ENCODE assay signal across 7 cellular contexts in genomic region chr16:12801511-12802042, GRCh38. TPM values are rescaled to one million over a fixed set of nuclear protein-coding genes. Genes with fewer than 3 reads are reported as not detected.
A peak's percentile ranks its signal among the peaks of the same experiment; 100 is the strongest.
DNase-seq lines count a peak whose midpoint lies in the region; ATAC-seq, FAIRE-seq and TF ChIP-seq lines count a peak whose summit lies in the region.

No MANE protein-coding gene starts in this region.

- peak overlapping the region; percentile 50 for H3K4me3 Mint-ChIP-seq in neural progenitor cell

- no peak overlapping the region for H3K4me2 ChIP-seq in neural progenitor cell

- H3K4me3 ChIP-seq in neural progenitor cell: no peak overlapping the region

- H3K4me1 ChIP-seq in neural progenitor cell: no peaks in the 10 kb centered on the region

- H3K36me3 Mint-ChIP-seq in neural progenitor cell: no peaks in the 10 kb centered on the region

- H2AFZ ChIP-seq in neural progenitor cell (replicated peaks): no peak overlapping the region

- DNase-seq in GM13977 (ENCODE audit: low spot score) (peak; percentile 56), NOMO-1 (lab: John Stamatoyannopoulos, UW; ENCODE audit: unreplicated experiment in 2 of 2) (peak; percentile 72 to 90), cerebellar cortex (ENCODE audit: low spot score) (peak; percentile 70), neural progenitor cell (ENCODE audit: low spot score) (no peak), frontal cortex (ENCODE audit: low spot score in 2 of 2) (no peak), left ventricle myocardium superior (no peak)
- DNase-seq in NK-92 treated with Interleukin-12 subunit alpha and Interleukin-12 subunit beta, amount 100 ng/mL, for 24 hours (lab: John Stamatoyannopoulos, UW): no peak

- no peaks in the 10 kb centered on the region for H3K27me3 ChIP-seq in neural progenitor cell

- intact Hi-C loops in left ventricle myocardium superior (cut with micrococcal nuclease): no loop called here

- H4K20me1 ChIP-seq in neural progenitor cell (ENCODE audit: low read depth): no peaks in the 10 kb centered on the region

- H3K36me3 ChIP-seq in neural progenitor cell: no peaks in the 10 kb centered on the region

- no peak overlapping the region for H3K9ac ChIP-seq in neural progenitor cell

- in situ Hi-C loops in GM13977 (cut with MboI; ENCODE audit: low pct_unique_long_range_greater_than_20kb, low sequenced_read_pairs, unreplicated experiment): loop anchor here (25.0 kb wide), 3 partner anchors 339 to 714 kb away; no protein-coding TSS in a partner anchor

- peaks cover 5% of the 10 kb centered on the region for H3K79me2 ChIP-seq in neural progenitor cell (ENCODE audit: low read depth)

- H3K9me3 ChIP-seq in neural progenitor cell (ENCODE audit: low read depth): no peaks in the 10 kb centered on the region

- H3K27ac ChIP-seq in neural progenitor cell: no peak overlapping the region

- peaks cover 3% of the 10 kb centered on the region for H3K27me3 Mint-ChIP-seq in neural progenitor cell (ENCODE audit: insufficient read depth, low read depth)

- peaks cover 4% of the 10 kb centered on the region for H3F3A ChIP-seq in neural progenitor cell (ENCODE audit: low read depth)

- TF ChIP-seq CTCF in GM13977 (IDR thresholded peaks at IDR 0.05; ENCODE audit: extremely low read depth, insufficient read depth, missing control alignments): no peak
- no peak for TF ChIP-seq CTCF in neural progenitor cell (IDR thresholded peaks at IDR 0.05)

- no peaks in the 10 kb centered on the region for H3K9me3 Mint-ChIP-seq in neural progenitor cell

- ATAC-seq in left ventricle myocardium superior: no peak

- H3K27ac Mint-ChIP-seq in neural progenitor cell: peak overlapping the region; percentile 6

- no peak for FAIRE-seq in frontal cortex (lab: Jason Lieb, UNC)

- peaks cover 24% of the 10 kb centered on the region for H3K4me1 Mint-ChIP-seq in neural progenitor cell

RNA-seq across cellular contexts. Expression of gene CPPED1, which starts 2.1 kb away (rescaled TPM):
- total RNA-seq in neural progenitor cell (ENCODE audit: low replicate concordance) (6.0 and 9.7 TPM in 2 replicates), frontal cortex (4.1 TPM), left ventricle myocardium superior (15.1 TPM)

Comparison
In these comparisons a context has a peak if more than half of its experiments do, and no peak if none do; other contexts are left out.
1. DNase-seq: peak in GM13977 (single experiment), NOMO-1 (2 of 2) and cerebellar cortex (single experiment); none in neural progenitor cell (single experiment), NK-92 treated with Interleukin-12 subunit alpha and Interleukin-12 subunit beta, amount 100 ng/mL, for 24 hours (single experiment), frontal cortex (0 of 2) and left ventricle myocardium superior (single experiment).